ENCODE assay signal across 9 cellular contexts in genomic region chr13:75761373-75761772, GRCh38.
DNase-seq lines count a peak whose midpoint lies in the region; ATAC-seq, FAIRE-seq and TF ChIP-seq lines count a peak whose summit lies in the region.
"Had no signal": no experiment of that assay in that cellular context is flagged by ENCODE, and none has a peak within 500 bp of the region (broad histone marks: within the 10 kb centered on the region; RNA-seq: fewer than 3 reads in every experiment).

No MANE protein-coding gene starts in this region.

- H3K9ac ChIP-seq in keratinocyte (ENCODE audit: control insufficient read depth, extremely low read depth, insufficient read depth, low read length): peak overlapping the region; percentile 76

- H3K27me3 ChIP-seq in keratinocyte (ENCODE audit: control insufficient read depth, extremely low read depth, insufficient read depth, low read length) (no peaks in the 10 kb centered on the region), upper lobe of right lung (no peaks in the 10 kb centered on the region)

- FAIRE-seq in keratinocyte (lab: Jason Lieb, UNC) (no peak), urothelium cell line (lab: Jason Lieb, UNC) (no peak)

- TF ChIP-seq CTCF in WI38 (IDR thresholded peaks at IDR 0.05; ENCODE audit: low read depth, low read length): no peak
- no peak for TF ChIP-seq CTCF in keratinocyte (optimal IDR thresholded peaks at IDR 0.05 in 1 of 3, IDR thresholded peaks at IDR 0.05 in 1 of 3, conservative IDR thresholded peaks at IDR 0.05 in 1 of 3; ENCODE audit: extremely low read depth in 1 of 3, insufficient read depth in 2 of 3, low read length in 3 of 3)
- no peak for TF ChIP-seq CTCF in upper lobe of right lung (IDR thresholded peaks at IDR 0.05)

- no peaks in the 10 kb centered on the region for H3K79me2 ChIP-seq in keratinocyte (ENCODE audit: control insufficient read depth, insufficient read depth, low read length)

- no peaks in the 10 kb centered on the region for H4K20me1 ChIP-seq in keratinocyte (ENCODE audit: control insufficient read depth, extremely low read depth, insufficient read depth, low read length)

- H3K4me3 ChIP-seq in WI38 (ENCODE audit: low read depth, low read length) (peak overlapping the region; percentile 27), keratinocyte (ENCODE audit: control insufficient read depth in 2 of 3, extremely low read depth in 1 of 3, insufficient read depth in 2 of 3, low read depth in 1 of 3, low read length in 3 of 3) (peak overlapping the region; percentile 18 to 63 (median 58)), upper lobe of right lung (peak overlapping the region; percentile 50)

- H2AFZ ChIP-seq in keratinocyte (ENCODE audit: control insufficient read depth, low read length): peak overlapping the region; percentile 50

- dilution Hi-C loops in keratinocyte (cut with MboI; ENCODE audit: extremely low pct_ligation_motif_present, low sequenced_read_pairs): no loop called here

- ATAC-seq in Right ventricle myocardium superior (ENCODE audit: poor library complexity) (peak; percentile 8), Right ventricle myocardium inferior (no peak), upper lobe of right lung (no peak)

- peak overlapping the region; percentile 90 for H3K4me2 ChIP-seq in keratinocyte (ENCODE audit: control insufficient read depth, extremely low read depth, insufficient read depth, low read depth, low read length)

- H3K9me3 ChIP-seq in keratinocyte (ENCODE audit: control insufficient read depth, low read depth, low read length): no peaks in the 10 kb centered on the region
- H3K9me3 ChIP-seq in upper lobe of right lung: no peaks in the 10 kb centered on the region

- intact Hi-C loops in Right ventricle myocardium superior (cut with DNase I) (loop anchor here (5.0 kb wide), 1 partner anchor 46 kb away; no protein-coding TSS in a partner anchor), Right ventricle myocardium inferior (cut with DNase I) (no loop called here), upper lobe of right lung (cut with DNase I) (no loop called here)

- DNase-seq in Right ventricle myocardium superior (no peak), Right ventricle myocardium inferior (ENCODE audit: missing footprints) (no peak), keratinocyte (ENCODE audit: low read depth, low spot score) (no peak), upper lobe of right lung (no peak), iPS-NIHi7 (ENCODE audit: extremely low spot score) (no peak), urothelium cell line (ENCODE audit: low spot score) (no peak), SIG-M5 treated with dmso at 0.1 percent for 504 hours (lab: John Stamatoyannopoulos, UW; ENCODE audit: unreplicated experiment) (no peak)
- DNase-seq: NCI-H446 had no signal

- H3K4me1 ChIP-seq in keratinocyte (ENCODE audit: control insufficient read depth, extremely low read depth, insufficient read depth, low read length) (peaks cover 12% of the 10 kb centered on the region), upper lobe of right lung (peaks cover 8% of the 10 kb centered on the region)

- H3K36me3 ChIP-seq in keratinocyte (ENCODE audit: control insufficient read depth in 2 of 2, extremely low read depth in 1 of 2, insufficient read depth in 2 of 2, low read length in 2 of 2): no peaks in the 10 kb centered on the region
- no peaks in the 10 kb centered on the region for H3K36me3 ChIP-seq in upper lobe of right lung

- no peaks in the 10 kb centered on the region for H3K9me1 ChIP-seq in keratinocyte (ENCODE audit: control insufficient read depth, extremely low read depth, insufficient read depth, low read length)

- H3K27ac ChIP-seq in keratinocyte (ENCODE audit: control insufficient read depth, insufficient read depth, low read length) (peak overlapping the region; percentile 93), upper lobe of right lung (peak overlapping the region; percentile 90)
